In genomic region chr2:37625781-37626548, GRCh38 we compare ENCODE assay signal across 8 cellular contexts. TPM values are rescaled to one million over a fixed set of nuclear protein-coding genes. Genes with fewer than 3 reads are reported as not detected.
DNase-seq lines count a peak whose midpoint lies in the region; ATAC-seq and TF ChIP-seq lines count a peak whose summit lies in the region.

No MANE protein-coding gene starts in this region.

- peaks cover 32% of the 10 kb centered on the region for H3K36me3 Mint-ChIP-seq in activated CD4-positive, alpha-beta memory T cell treated with anti-CD3 and anti-CD28 coated beads, Interleukin-2, amount 10 ng/mL, durations not matched to agents 7 days and 5 days (ENCODE audit: low read depth)

- H3K9me3 Mint-ChIP-seq in activated CD4-positive, alpha-beta memory T cell treated with anti-CD3 and anti-CD28 coated beads, Interleukin-2, amount 10 ng/mL, durations not matched to agents 7 days and 5 days: no peaks in the 10 kb centered on the region

- CTCF ChIA-PET in activated CD4-positive, alpha-beta memory T cell treated with anti-CD3 and anti-CD28 coated beads, Interleukin-2, amount 10 ng/mL, durations not matched to agents 7 days and 5 days (lab: Charles Lee): interaction anchor here (0.8 to 1.8 kb wide), 10 partner anchors 10 to 251 kb away, joined by 3 to 11 read pairs (median 4); no protein-coding TSS in a partner anchor

- H3K4me1 ChIP-seq in right atrium auricular region: peaks cover 0 to 20% of the 10 kb centered on the region in 2 donors

- H3K27me3 ChIP-seq in right atrium auricular region: no peaks in the 10 kb centered on the region

- no peaks in the 10 kb centered on the region for H3K9me3 ChIP-seq in right atrium auricular region

- peak overlapping the region; percentile 15 to 46 for H3K27ac ChIP-seq in right atrium auricular region

- TF ChIP-seq CTCF in GM12864 (IDR thresholded peaks at IDR 0.05; ENCODE audit: low read depth, low read length, missing control alignments) (no peak), right atrium auricular region (IDR thresholded peaks at IDR 0.05) (no peak)

- H3K27ac Mint-ChIP-seq in activated CD4-positive, alpha-beta memory T cell treated with anti-CD3 and anti-CD28 coated beads, Interleukin-2, amount 10 ng/mL, durations not matched to agents 7 days and 5 days: peak overlapping the region; percentile 91

- POLR2A ChIA-PET in activated CD4-positive, alpha-beta memory T cell treated with anti-CD3 and anti-CD28 coated beads, Interleukin-2, amount 10 ng/mL, durations not matched to agents 7 days and 5 days (lab: Charles Lee): interaction anchor here (0.6 to 7.2 kb wide), 15 partner anchors 7 to 82 kb away, joined by 3 to 95 read pairs (median 6); partner anchors contain the start of gene CDC42EP3

- no peaks in the 10 kb centered on the region for H3K27me3 Mint-ChIP-seq in activated CD4-positive, alpha-beta memory T cell treated with anti-CD3 and anti-CD28 coated beads, Interleukin-2, amount 10 ng/mL, durations not matched to agents 7 days and 5 days

- peak overlapping the region; percentile 60 for H3K4me3 Mint-ChIP-seq in activated CD4-positive, alpha-beta memory T cell treated with anti-CD3 and anti-CD28 coated beads, Interleukin-2, amount 10 ng/mL, durations not matched to agents 7 days and 5 days

- peak; percentile 44 for ATAC-seq in HG03108 (IDR thresholded peaks at IDR 0.05; ENCODE audit: unreplicated experiment)
- ATAC-seq in HG02884 (IDR thresholded peaks at IDR 0.05; ENCODE audit: unreplicated experiment): no peak

- H3K4me3 ChIP-seq in GM12864 (ENCODE audit: low read depth, low read length) (peak overlapping the region; percentile 2; the same call in 1 of the 2 replicates), right atrium auricular region (no peak overlapping the region)

- H3K4me1 Mint-ChIP-seq in activated CD4-positive, alpha-beta memory T cell treated with anti-CD3 and anti-CD28 coated beads, Interleukin-2, amount 10 ng/mL, durations not matched to agents 7 days and 5 days: peaks cover 60% of the 10 kb centered on the region

- in situ Hi-C loops in G401 (cut with HindIII; ENCODE audit: low sequenced_read_pairs): no loop called here

- DNase-seq in GM12864 (ENCODE audit: low read depth) (no peak), right atrium auricular region (ENCODE audit: low spot score) (no peak), HT-29 (ENCODE audit: low spot score) (no peak), G401 (ENCODE audit: low spot score) (no peak)
- DNase-seq in activated CD4-positive, alpha-beta memory T cell treated with anti-CD3 and anti-CD28 coated beads, Interleukin-2, amount 10 ng/mL, durations not matched to agents 7 days and 5 days: peak; percentile 74
- peak; percentile 45 to 51 for DNase-seq in stimulated activated CD8-positive, alpha-beta memory T cell treated with anti-CD3 and anti-CD28 coated beads, Interleukin-7, amount 100 ng/mL, for 4 hours (ENCODE audit: low read depth in 2 of 2)

- H3K36me3 ChIP-seq in right atrium auricular region: no peaks in the 10 kb centered on the region

RNA-seq across cellular contexts. Expression of gene CDC42EP3, which starts 45.5 kb away (rescaled TPM):
- 10 to 100 TPM; 51.1 to 52.2 TPM for total RNA-seq in activated CD4-positive, alpha-beta memory T cell treated with anti-CD3 and anti-CD28 coated beads, Interleukin-2, amount 10 ng/mL, durations not matched to agents 7 days and 5 days
- total RNA-seq in right atrium auricular region: 100 to 1,000 TPM in 1 of 2 donors, 10 to 100 TPM in 1; 38.5 to 105 TPM
- 6.6 and 13.6 TPM in 2 replicates for total RNA-seq in HT-29 (2014; rRNA removed; shearing (Covaris generic))
- 0.07 TPM in 1 of 2 replicates, not detected in the other for total RNA-seq in G401 (2014; rRNA removed; shearing (Covaris generic))

Comparison
In these comparisons a context has a peak if more than half of its experiments do, and no peak if none do; other contexts are left out.
1. DNase-seq: peak in activated CD4-positive, alpha-beta memory T cell treated with anti-CD3 and anti-CD28 coated beads, Interleukin-2, amount 10 ng/mL, durations not matched to agents 7 days and 5 days (single experiment) and stimulated activated CD8-positive, alpha-beta memory T cell treated with anti-CD3 and anti-CD28 coated beads, Interleukin-7, amount 100 ng/mL, for 4 hours (2 of 2); none in GM12864 (single experiment), right atrium auricular region (single experiment), HT-29 (single experiment) and G401 (single experiment).